ENCODE assay signal across 8 cellular contexts in genomic region chr5:1511651-1512540, GRCh38. TPM values are rescaled to one million over a fixed set of nuclear protein-coding genes. Genes with fewer than 3 reads are reported as not detected.
DNase-seq lines count a peak whose midpoint lies in the region; ATAC-seq, FAIRE-seq and TF ChIP-seq lines count a peak whose summit lies in the region.

No MANE protein-coding gene starts in this region.

- H3K27ac ChIP-seq in A549: peak overlapping the region; percentile 67 to 94

- TF ChIP-seq CTCF in A549 (IDR thresholded peaks at IDR 0.05): peak; percentile 24; the same call in 1 of the 3 replicates
- TF ChIP-seq CTCF in GM12875 (IDR thresholded peaks at IDR 0.05; ENCODE audit: borderline replicate concordance, insufficient read depth, low read depth, low read length): 0 out of 2 replicates have a peak, but pooled peaks have one; percentile 31

- TF ChIP-seq RAD21 in A549 (conservative IDR thresholded peaks at IDR 0.05 in 1 of 2, IDR thresholded peaks at IDR 0.05 in 1 of 2): peak; percentile 42 to 52

- 65% methylated on average over 6 of the region's 21 CpGs for WGBS in A549 (ENCODE audit: missing lambda C conversion rate)

- H3K4me3 ChIP-seq in A549: no peak overlapping the region
- no peak overlapping the region for H3K4me3 ChIP-seq in GM12875 (ENCODE audit: low read depth, low read length)

- POLR2A ChIA-PET in A549 (lab: Yijun Ruan, JAX): interaction anchor here (0.9 to 1.0 kb wide), 2 partner anchors 44 to 122 kb away, joined by 3 to 4 read pairs; no protein-coding TSS in a partner anchor

- no peak for FAIRE-seq in A549 (lab: Jason Lieb, UNC)

- TF ChIP-seq POLR2A in A549 (IDR thresholded peaks at IDR 0.05; ENCODE audit: low read length): no peak

- intact Hi-C loops in head of caudate nucleus (cut with DNase I): no loop called here

- DNase-seq in A549 (ENCODE audit: low read depth in 1 of 2, low spot score in 1 of 2) (peak; percentile 56), SHP77 treated with DMSO at 0.1 percent for 48 hours (lab: John Stamatoyannopoulos, UW) (peak; percentile 21), head of caudate nucleus (peak in 34 of 42 donors; percentile 0 to 64 (median 30)), OCI-M1 (lab: John Stamatoyannopoulos, UW) (no peak), cerebellar nuclear complex (lab: John Stamatoyannopoulos, UW) (no peak)
- DNase-seq in stimulated activated CD8-positive, alpha-beta memory T cell treated with anti-CD3 and anti-CD28 coated beads, Interleukin-4, amount 100 ng/mL, for 48 hours: peak; percentile 18

- TF ChIP-seq EP300 in A549 (IDR thresholded peaks at IDR 0.05): no peak

- H3K4me1 ChIP-seq in A549: peaks cover 52% of the 10 kb centered on the region

- H3K9me3 ChIP-seq in A549: no peaks in the 10 kb centered on the region

- CTCF ChIA-PET in A549 (lab: Yijun Ruan, JAX): interaction anchor here (0.5 to 2.6 kb wide), 18 partner anchors 10 to 525 kb away, joined by 3 to 9 read pairs (median 3); no protein-coding TSS in a partner anchor

- ATAC-seq in A549 (peak; percentile 38 to 62), HG02571 (IDR thresholded peaks at IDR 0.05; ENCODE audit: unreplicated experiment) (no peak)

- H3K4me2 ChIP-seq in A549: peak overlapping the region; percentile 30

TF ChIP-seq in A549, 52 proteins besides CTCF, POLR2A, EP300 and RAD21:
- TF ChIP-seq SMC3 (IDR thresholded peaks at IDR 0.05) (peak; percentile 55), HMGXB4 (CRISPR knock-in tag; IDR thresholded peaks at IDR 0.05; ENCODE audit: borderline replicate concordance) (no peak), MAX (IDR thresholded peaks at IDR 0.05) (peak; percentile 21; the same call in 1 of the 2 replicates), FOSL2 (IDR thresholded peaks at IDR 0.05) (no peak), FOSL2 (CRISPR knock-in tag; IDR thresholded peaks at IDR 0.05) (0 out of 2 replicates have a peak, but pooled peaks have one; percentile 4)

RNA-seq across cellular contexts. Expression of gene LPCAT1, which starts 11.9 kb away (rescaled TPM):
- polyA plus RNA-seq in A549 (2011; rRNA removed) (22.9 and 24.7 TPM in 2 replicates), A549 (2017; fragmentation: RNase III; extraction: RNeasy Plus Mini Kit Qiagen cat#74134 plus additional on column Dnase treatment) (59.9 to 74.9 TPM (median 73.4 TPM) in 3 replicates)
- 40.3 and 47.5 TPM in 2 replicates for polyA plus RNA-seq in A549 (2012; cell fraction: cytosol; rRNA removed)
- polyA plus RNA-seq in A549 (2012; cell fraction: nucleus; rRNA removed): 84.6 and 102 TPM in 2 replicates
- 17.1 and 25.6 TPM in 2 replicates for polyA minus RNA-seq in A549 (2011; rRNA and poly(A)+ RNA removed)

Comparison
In these comparisons a context has a peak if more than half of its experiments do, and no peak if none do; other contexts are left out.
1. DNase-seq: peak in A549 (2 of 2), SHP77 treated with DMSO at 0.1 percent for 48 hours (single experiment), head of caudate nucleus (34 of 42) and stimulated activated CD8-positive, alpha-beta memory T cell treated with anti-CD3 and anti-CD28 coated beads, Interleukin-4, amount 100 ng/mL, for 48 hours (single experiment); none in OCI-M1 (single experiment) and cerebellar nuclear complex (0 of 2).